ENCODE assay signal across 8 cellular contexts in genomic region chr2:174039551-174040416, GRCh38.
A peak's percentile ranks its signal among the peaks of the same experiment; 100 is the strongest.
DNase-seq lines count a peak whose midpoint lies in the region; ATAC-seq, FAIRE-seq and TF ChIP-seq lines count a peak whose summit lies in the region.

No MANE protein-coding gene starts in this region.

- CTCF ChIA-PET in HepG2 (lab: Yijun Ruan, JAX; ENCODE audit: low intra/inter-chr PET ratio, low total read pairs) = interaction anchor here (1.0 to 1.3 kb wide), 4 partner anchors 155 to 638 kb away, joined by 3 to 5 read pairs (median 4); no protein-coding TSS in a partner anchor

- H3K9me3 ChIP-seq in HepG2 (ENCODE audit: low read length) = no peaks in the 10 kb centered on the region

- intact Hi-C loops in HepG2 (cut with micrococcal nuclease; ENCODE audit: unreplicated experiment) = loop anchor here (1.0 to 5.0 kb wide), 4 partner anchors 15 to 637 kb away; partner anchors contain the start of gene SP3

- no peak for TF ChIP-seq POLR2A in HepG2 (IDR thresholded peaks at IDR 0.05; ENCODE audit: insufficient read depth in 1 of 2, low read depth in 2 of 2, low read length in 2 of 2)

- WGBS in HepG2 (ENCODE audit: low lambda C conversion rate) = 17% methylated on average over 16 of the region's 16 CpGs

- no peaks in the 10 kb centered on the region for H3K36me3 ChIP-seq in HepG2 (replicated peaks in 1 of 2; ENCODE audit: control insufficient read depth in 1 of 2, insufficient read depth in 2 of 2, low read length in 2 of 2)

- POLR2A ChIA-PET in HepG2 (lab: Yijun Ruan, JAX) = interaction anchor here (2.0 kb wide), 1 partner anchor 12 kb away, joined by 6 read pairs; no protein-coding TSS in a partner anchor

- TF ChIP-seq CTCF in AG10803 (conservative IDR thresholded peaks at IDR 0.05; ENCODE audit: low read length) = peak; percentile 94
- peak; percentile 66 for TF ChIP-seq CTCF in coronary artery (IDR thresholded peaks at IDR 0.05)
- peak; percentile 91 for TF ChIP-seq CTCF in HepG2 (CRISPR knock-in tag; IDR thresholded peaks at IDR 0.05)

- H3K27ac ChIP-seq in coronary artery (peak overlapping the region; percentile 54 to 90), HepG2 (ENCODE audit: extremely low read length, insufficient read depth, low read length) (peak overlapping the region; percentile 1)

- ATAC-seq in GM18909 (IDR thresholded peaks at IDR 0.05; ENCODE audit: poor library complexity, unreplicated experiment) (peak; percentile 90), HG03139 (IDR thresholded peaks at IDR 0.05; ENCODE audit: unreplicated experiment) (peak; percentile 82), HepG2 (peak; percentile 90)

- peaks cover 0 to 4% of the 10 kb centered on the region in 2 experiments; a peak in 2 of 5 replicates for H3K27me3 ChIP-seq in HepG2 (ENCODE audit: control insufficient read depth in 1 of 2, insufficient read depth in 2 of 2, low read length in 2 of 2)

- in situ Hi-C loops in HepG2 (cut with HindIII; ENCODE audit: extremely low pct_ligation_motif_present, low pct_unique_long_range_greater_than_20kb) = no loop called here

- DNase-seq in AG10803 (ENCODE audit: low read depth) (peak; percentile 94), NCI-H345 treated with DMSO at 0.1 percent for 48 hours (lab: John Stamatoyannopoulos, UW; ENCODE audit: unreplicated experiment) (peak; percentile 20), coronary artery (ENCODE audit: low spot score) (peak; percentile 88), HepG2 (ENCODE audit: low spot score) (peak; percentile 88)
- DNase-seq in activated CD4-positive, alpha-beta T cell treated with anti-CD3 and anti-CD28 coated beads for 4 hours = peak; percentile 82 to 86
- peak; percentile 86 for DNase-seq in stimulated activated CD4-positive, alpha-beta T cell treated with anti-CD3 and anti-CD28 coated beads, Interleukin-4, amount 100 ng/mL, for 24 hours

- TF ChIP-seq EP300 in HepG2 (IDR thresholded peaks at IDR 0.05; ENCODE audit: low read depth in 2 of 2, low read length in 2 of 2) (no peak), HepG2 (CRISPR knock-in tag; IDR thresholded peaks at IDR 0.05; ENCODE audit: borderline replicate concordance) (peak; percentile 53; the same call in 1 of the 2 replicates)

- H3K4me3 ChIP-seq in AG10803 (ENCODE audit: low read length) (peak overlapping the region; percentile 26), coronary artery (peak overlapping the region; percentile 57), HepG2 (replicated peaks in 1 of 3; ENCODE audit: insufficient read depth in 1 of 3, low read depth in 2 of 3, low read length in 3 of 3) (peak overlapping the region; percentile 48 to 73 (median 54))

- no peaks in the 10 kb centered on the region for H4K20me1 ChIP-seq in HepG2 (ENCODE audit: insufficient read depth, low read length)

- peaks cover 23% of the 10 kb centered on the region for H3K4me1 ChIP-seq in HepG2 (ENCODE audit: insufficient read depth, low read length)

- peak overlapping the region; percentile 96 for H3K4me2 ChIP-seq in HepG2 (ENCODE audit: low read depth, low read length)

- peak overlapping the region; percentile 54 for H3K9ac ChIP-seq in HepG2 (ENCODE audit: insufficient read depth, low read depth, low read length)

- TF ChIP-seq RAD21 in HepG2 (CRISPR knock-in tag; IDR thresholded peaks at IDR 0.05) = peak; percentile 66

- no TSS peak for BruUV-seq in HepG2 (replicated peaks; lab: Mats Ljungman, UMichigan)

- FAIRE-seq in HepG2 (lab: Jason Lieb, UNC) = peak; percentile 97

- no peaks in the 10 kb centered on the region for H3K79me2 ChIP-seq in HepG2 (ENCODE audit: insufficient read depth, low read length)

- H2AFZ ChIP-seq in HepG2 (ENCODE audit: low read length) = peak overlapping the region; percentile 87

TF ChIP-seq in HepG2, 621 proteins besides CTCF, POLR2A, EP300 and RAD21 (continues in another document):
- TF ChIP-seq CEBPB (IDR thresholded peaks at IDR 0.05; ENCODE audit: borderline replicate concordance, low read depth, low read length) (no peak), SP140L (CRISPR knock-in tag; IDR thresholded peaks at IDR 0.05; ENCODE audit: borderline replicate concordance) (peak; percentile 87; the same call in 1 of the 2 replicates), ZNF280D (CRISPR knock-in tag; IDR thresholded peaks at IDR 0.05) (0 out of 2 replicates have a peak, but pooled peaks have one; percentile 36), REXO4 (CRISPR knock-in tag; IDR thresholded peaks at IDR 0.05; ENCODE audit: borderline replicate concordance) (no peak), TAF15 (IDR thresholded peaks at IDR 0.05; ENCODE audit: low read depth, low read length, poor library complexity, severe bottlenecking) (no peak), ZNF737 (CRISPR knock-in tag; IDR thresholded peaks at IDR 0.05; ENCODE audit: borderline replicate concordance) (no peak), ARNT2 (CRISPR knock-in tag; IDR thresholded peaks at IDR 0.05; ENCODE audit: low read depth) (no peak), ZNF746 (CRISPR knock-in tag; IDR thresholded peaks at IDR 0.05) (no peak), ELF1 (CRISPR knock-in tag; IDR thresholded peaks at IDR 0.05) (0 out of 2 replicates have a peak, but pooled peaks have one; percentile 35), HMGXB4 (CRISPR knock-in tag; IDR thresholded peaks at IDR 0.05; ENCODE audit: borderline replicate concordance in 1 of 2, low read depth in 1 of 2) (peak; percentile 54 to 91; a peak in 3 of 4 replicates), KAT8 (CRISPR knock-in tag; IDR thresholded peaks at IDR 0.05) (peak; percentile 85), ZBTB43 (CRISPR knock-in tag; conservative IDR thresholded peaks at IDR 0.05) (no peak), ZNF496 (CRISPR knock-in tag; IDR thresholded peaks at IDR 0.05; ENCODE audit: insufficient replicate concordance) (no peak), ZNF274 (CRISPR knock-in tag; IDR thresholded peaks at IDR 0.05) (peak; percentile 45; the same call in 1 of the 2 replicates)

Comparison
In these comparisons a context has a peak if more than half of its experiments do, and no peak if none do; other contexts are left out.
1. Peak in every context shown above with its lines: DNase-seq, ATAC-seq, H3K4me3 ChIP-seq and H3K27ac ChIP-seq.
2. DNase-seq: peak in every context shown above with its lines; median percentile 94 in AG10803; 88 in coronary artery; 88 in HepG2; 86 in stimulated activated CD4-positive, alpha-beta T cell treated with anti-CD3 and anti-CD28 coated beads, Interleukin-4, amount 100 ng/mL, for 24 hours; 84 in activated CD4-positive, alpha-beta T cell treated with anti-CD3 and anti-CD28 coated beads for 4 hours; 20 in NCI-H345 treated with DMSO at 0.1 percent for 48 hours.